ENCODE assay signal across 8 cellular contexts in the genomic region with DNA sequence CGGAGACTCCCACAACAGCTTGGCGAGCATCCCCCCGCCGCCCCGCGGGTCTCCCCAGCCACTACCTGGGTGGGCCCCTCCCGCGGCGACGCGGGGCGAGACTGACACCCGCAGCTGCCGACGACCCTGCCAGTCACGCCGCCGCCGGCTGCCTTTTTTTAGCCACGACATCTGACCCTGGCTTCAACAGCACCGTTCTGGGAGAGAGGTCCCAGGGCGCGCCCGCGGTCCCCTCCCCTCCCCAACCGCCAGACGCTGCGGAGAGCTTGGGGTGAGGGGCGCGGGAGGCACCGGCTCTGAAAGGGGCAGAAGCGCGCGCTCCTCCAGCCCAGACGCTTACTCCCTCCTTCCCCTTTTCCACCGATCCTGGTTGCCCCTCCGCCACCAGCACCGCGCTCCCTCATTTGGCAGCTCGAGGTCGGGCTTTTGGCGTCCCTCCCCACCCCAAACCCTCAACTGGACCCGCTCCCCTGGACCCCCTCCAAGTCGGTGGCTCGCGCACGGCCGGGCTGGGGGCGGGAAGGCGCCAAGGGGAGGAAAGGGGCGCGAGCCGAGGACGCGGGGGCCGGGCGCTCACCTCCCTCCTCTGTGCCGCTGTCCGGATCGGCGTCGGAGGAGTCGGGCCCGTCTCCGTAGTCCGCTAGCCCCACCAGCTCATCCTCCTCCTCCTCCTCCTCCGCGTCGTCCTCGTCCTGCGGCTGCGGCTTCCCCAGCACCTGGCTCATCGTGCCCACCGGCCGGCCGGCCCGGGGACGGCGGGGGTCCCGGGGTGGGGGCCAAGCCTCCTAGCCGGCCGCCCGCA. TPM values are rescaled to one million over a fixed set of nuclear protein-coding genes. Genes with fewer than 3 reads are reported as not detected.
DNase-seq lines count a peak whose midpoint lies in the region; ATAC-seq and TF ChIP-seq lines count a peak whose summit lies in the region.

No MANE protein-coding gene starts in this region.

- CTCF ChIA-PET in WTC11 (lab: Charles Lee) = interaction anchor here (0.6 to 4.3 kb wide), 8 partner anchors 9 to 125 kb away, joined by 3 to 34 read pairs (median 7); no protein-coding TSS in a partner anchor

- H3K4me3 Mint-ChIP-seq in WTC11 = peak overlapping the region; percentile 81

- DNase-seq in DMS53 treated with DMSO at 0.1 percent for 48 hours (lab: John Stamatoyannopoulos, UW; ENCODE audit: unreplicated experiment) (peak; percentile 3), HuH-7.5 (ENCODE audit: low spot score) (peak; percentile 44), WTC11 (ENCODE audit: low spot score) (peak; percentile 74), substantia nigra (lab: John Stamatoyannopoulos, UW) (peak in 23 of 49 donors; percentile 24 to 89 (median 46)), DMS153 treated with DMSO at 0.1 percent for 48 hours (lab: John Stamatoyannopoulos, UW; ENCODE audit: unreplicated experiment) (no peak)

- H3K36me3 ChIP-seq in ectodermal cell (ENCODE audit: control insufficient read depth, insufficient read depth, low read length) = no peaks in the 10 kb centered on the region

- H3K9me3 ChIP-seq in ectodermal cell (ENCODE audit: control insufficient read depth, low read length) (no peaks in the 10 kb centered on the region), mononuclear cell (ENCODE audit: low read depth, low read length) (no peaks in the 10 kb centered on the region)

- TF ChIP-seq CTCF in WTC11 (IDR thresholded peaks at IDR 0.05) = no peak

- 0% methylated on average over 83 of the region's 83 CpGs for WGBS in ectodermal cell, 2 experiments

- H3K27ac Mint-ChIP-seq in WTC11 = no peak overlapping the region

- H3K27me3 Mint-ChIP-seq in WTC11 (ENCODE audit: low read depth) = peaks cover 36% of the 10 kb centered on the region

- ATAC-seq in GM21390 (IDR thresholded peaks at IDR 0.05; ENCODE audit: unreplicated experiment) (peak; percentile 39), WTC11 (peak; percentile 64)

- no peaks in the 10 kb centered on the region for H3K36me3 Mint-ChIP-seq in WTC11

- H3K27ac ChIP-seq in ectodermal cell (ENCODE audit: insufficient read depth, low read depth, low read length, poor library complexity, severe bottlenecking) = no peak overlapping the region
- H3K27ac ChIP-seq in substantia nigra (ENCODE audit: low read depth, low read length, poor library complexity, severe bottlenecking) = peak overlapping the region; percentile 83

- H3K4me3 ChIP-seq in ectodermal cell (ENCODE audit: insufficient read depth, low read depth, low read length) (peak overlapping the region; percentile 48), mononuclear cell (ENCODE audit: low read length) (peak overlapping the region; percentile 61)

- POLR2A ChIA-PET in WTC11 (lab: Charles Lee) = interaction anchor here (0.5 to 1.7 kb wide), 4 partner anchors 39 to 331 kb away, joined by 3 to 5 read pairs (median 4); a partner anchor contains a TSS

- H3K4me1 Mint-ChIP-seq in WTC11 = peaks cover 42% of the 10 kb centered on the region

- H3K27me3 ChIP-seq in ectodermal cell (ENCODE audit: control insufficient read depth, insufficient read depth, low read length, poor library complexity, severe bottlenecking) = peaks cover 60% of the 10 kb centered on the region
- H3K27me3 ChIP-seq in mononuclear cell (ENCODE audit: insufficient read depth, low read length) = peaks cover 9% of the 10 kb centered on the region

- H3K4me1 ChIP-seq in ectodermal cell (ENCODE audit: control insufficient read depth, insufficient read depth, low read length) (peaks cover 16% of the 10 kb centered on the region), mononuclear cell (ENCODE audit: insufficient read depth, low read length) (peaks cover 43% of the 10 kb centered on the region)

- H3K9me3 Mint-ChIP-seq in WTC11 = no peaks in the 10 kb centered on the region

TF ChIP-seq in WTC11, 78 proteins besides CTCF, POLR2A, EP300 and RAD21 (continues in another document):
- 0 out of 2 replicates have a peak, but pooled peaks have one; percentile 25 for TF ChIP-seq NFE2L1 (CRISPR knock-in tag; IDR thresholded peaks at IDR 0.05)
- TF ChIP-seq, protein P1, sequence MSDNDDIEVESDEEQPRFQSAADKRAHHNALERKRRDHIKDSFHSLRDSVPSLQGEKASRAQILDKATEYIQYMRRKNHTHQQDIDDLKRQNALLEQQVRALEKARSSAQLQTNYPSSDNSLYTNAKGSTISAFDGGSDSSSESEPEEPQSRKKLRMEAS (CRISPR knock-in tag; IDR thresholded peaks at IDR 0.05) = peak; percentile 44
- TF ChIP-seq, protein P2, sequence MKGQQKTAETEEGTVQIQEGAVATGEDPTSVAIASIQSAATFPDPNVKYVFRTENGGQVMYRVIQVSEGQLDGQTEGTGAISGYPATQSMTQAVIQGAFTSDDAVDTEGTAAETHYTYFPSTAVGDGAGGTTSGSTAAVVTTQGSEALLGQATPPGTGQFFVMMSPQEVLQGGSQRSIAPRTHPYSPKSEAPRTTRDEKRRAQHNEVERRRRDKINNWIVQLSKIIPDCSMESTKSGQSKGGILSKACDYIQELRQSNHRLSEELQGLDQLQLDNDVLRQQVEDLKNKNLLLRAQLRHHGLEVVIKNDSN (CRISPR knock-in tag; IDR thresholded peaks at IDR 0.05) = 0 out of 2 replicates have a peak, but pooled peaks have one; percentile 2
- no peak for TF ChIP-seq NFATC4 (CRISPR knock-in tag; IDR thresholded peaks at IDR 0.05)
- peak; percentile 45; the same call in 1 of the 2 replicates for TF ChIP-seq KAT7 (CRISPR knock-in tag; IDR thresholded peaks at IDR 0.05; ENCODE audit: borderline replicate concordance)
- TF ChIP-seq MXD4 (CRISPR knock-in tag; IDR thresholded peaks at IDR 0.05; ENCODE audit: borderline replicate concordance) = no peak
- TF ChIP-seq TEAD1 (CRISPR knock-in tag; IDR thresholded peaks at IDR 0.05) = no peak
- no peak for TF ChIP-seq ZNF138 (CRISPR knock-in tag; conservative IDR thresholded peaks at IDR 0.05)
- no peak for TF ChIP-seq ZNF317 (CRISPR knock-in tag; IDR thresholded peaks at IDR 0.05; ENCODE audit: borderline replicate concordance, low read depth)
- TF ChIP-seq, protein P3, sequence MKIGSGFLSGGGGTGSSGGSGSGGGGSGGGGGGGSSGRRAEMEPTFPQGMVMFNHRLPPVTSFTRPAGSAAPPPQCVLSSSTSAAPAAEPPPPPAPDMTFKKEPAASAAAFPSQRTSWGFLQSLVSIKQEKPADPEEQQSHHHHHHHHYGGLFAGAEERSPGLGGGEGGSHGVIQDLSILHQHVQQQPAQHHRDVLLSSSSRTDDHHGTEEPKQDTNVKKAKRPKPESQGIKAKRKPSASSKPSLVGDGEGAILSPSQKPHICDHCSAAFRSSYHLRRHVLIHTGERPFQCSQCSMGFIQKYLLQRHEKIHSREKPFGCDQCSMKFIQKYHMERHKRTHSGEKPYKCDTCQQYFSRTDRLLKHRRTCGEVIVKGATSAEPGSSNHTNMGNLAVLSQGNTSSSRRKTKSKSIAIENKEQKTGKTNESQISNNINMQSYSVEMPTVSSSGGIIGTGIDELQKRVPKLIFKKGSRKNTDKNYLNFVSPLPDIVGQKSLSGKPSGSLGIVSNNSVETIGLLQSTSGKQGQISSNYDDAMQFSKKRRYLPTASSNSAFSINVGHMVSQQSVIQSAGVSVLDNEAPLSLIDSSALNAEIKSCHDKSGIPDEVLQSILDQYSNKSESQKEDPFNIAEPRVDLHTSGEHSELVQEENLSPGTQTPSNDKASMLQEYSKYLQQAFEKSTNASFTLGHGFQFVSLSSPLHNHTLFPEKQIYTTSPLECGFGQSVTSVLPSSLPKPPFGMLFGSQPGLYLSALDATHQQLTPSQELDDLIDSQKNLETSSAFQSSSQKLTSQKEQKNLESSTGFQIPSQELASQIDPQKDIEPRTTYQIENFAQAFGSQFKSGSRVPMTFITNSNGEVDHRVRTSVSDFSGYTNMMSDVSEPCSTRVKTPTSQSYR (CRISPR knock-in tag; IDR thresholded peaks at IDR 0.05) = 0 out of 2 replicates have a peak, but pooled peaks have one; percentile 33
- peak; percentile 78 for TF ChIP-seq ZNF263 (CRISPR knock-in tag; IDR thresholded peaks at IDR 0.05; ENCODE audit: low read depth)
- TF ChIP-seq NFYB (CRISPR knock-in tag; conservative IDR thresholded peaks at IDR 0.05; ENCODE audit: low read depth) = no peak
- TF ChIP-seq, protein P4, sequence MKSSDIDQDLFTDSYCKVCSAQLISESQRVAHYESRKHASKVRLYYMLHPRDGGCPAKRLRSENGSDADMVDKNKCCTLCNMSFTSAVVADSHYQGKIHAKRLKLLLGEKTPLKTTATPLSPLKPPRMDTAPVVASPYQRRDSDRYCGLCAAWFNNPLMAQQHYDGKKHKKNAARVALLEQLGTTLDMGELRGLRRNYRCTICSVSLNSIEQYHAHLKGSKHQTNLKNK (CRISPR knock-in tag; IDR thresholded peaks at IDR 0.05) = no peak
- TF ChIP-seq FOXP1 (CRISPR knock-in tag; IDR thresholded peaks at IDR 0.05; ENCODE audit: borderline replicate concordance) = no peak; the same call in 1 of the 2 replicates
- 0 out of 2 replicates have a peak, but pooled peaks have one; percentile 43 for TF ChIP-seq MYBL2 (CRISPR knock-in tag; IDR thresholded peaks at IDR 0.05)
- 0 out of 2 replicates have a peak, but pooled peaks have one; percentile 16 for TF ChIP-seq ZNF232 (CRISPR knock-in tag; IDR thresholded peaks at IDR 0.05)
- TF ChIP-seq, protein P5, sequence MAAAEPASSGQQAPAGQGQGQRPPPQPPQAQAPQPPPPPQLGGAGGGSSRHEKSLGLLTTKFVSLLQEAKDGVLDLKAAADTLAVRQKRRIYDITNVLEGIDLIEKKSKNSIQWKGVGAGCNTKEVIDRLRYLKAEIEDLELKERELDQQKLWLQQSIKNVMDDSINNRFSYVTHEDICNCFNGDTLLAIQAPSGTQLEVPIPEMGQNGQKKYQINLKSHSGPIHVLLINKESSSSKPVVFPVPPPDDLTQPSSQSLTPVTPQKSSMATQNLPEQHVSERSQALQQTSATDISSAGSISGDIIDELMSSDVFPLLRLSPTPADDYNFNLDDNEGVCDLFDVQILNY (CRISPR knock-in tag; IDR thresholded peaks at IDR 0.05) = 0 out of 2 replicates have a peak, but pooled peaks have one; percentile 23

RNA-seq across cellular contexts. Expression of a gene that starts 0.6 kb away (rescaled TPM):
- total RNA-seq in WTC11 (2021) (14.1 to 25.4 TPM (median 18.0 TPM) in 3 replicates), mononuclear cell (6.8 TPM)
- polyA plus RNA-seq in ectodermal cell (2013, experiment 1 of 4) = 8.7 TPM
- 5.7 TPM for polyA plus RNA-seq in ectodermal cell (2013, experiment 2 of 4)
- polyA plus RNA-seq in ectodermal cell (2013, experiment 3 of 4) = 4.5 TPM
- polyA plus RNA-seq in ectodermal cell (2013, experiment 4 of 4) = 5.8 TPM

RNA-seq across cellular contexts. Expression of a gene that starts 21.5 kb away (rescaled TPM):
- total RNA-seq in WTC11 (2021) = 10.9 to 13.9 TPM (median 12.6 TPM) in 3 replicates
- polyA plus RNA-seq in ectodermal cell (2013, experiment 1 of 4) = 52.5 TPM
- 71.3 TPM for polyA plus RNA-seq in ectodermal cell (2013, experiment 2 of 4)
- polyA plus RNA-seq in ectodermal cell (2013, experiment 3 of 4) = 51.7 TPM
- polyA plus RNA-seq in ectodermal cell (2013, experiment 4 of 4) = 64.4 TPM
- total RNA-seq in mononuclear cell = 1.8 TPM

RNA-seq across cellular contexts. Expression of a gene that starts 58.9 kb away (rescaled TPM):
- total RNA-seq in WTC11 (2021) (9.9 to 12.3 TPM (median 9.9 TPM) in 3 replicates), mononuclear cell (83.2 TPM)
- 33.1 TPM for polyA plus RNA-seq in ectodermal cell (2013, experiment 1 of 4)
- polyA plus RNA-seq in ectodermal cell (2013, experiment 2 of 4) = 38.3 TPM
- 32.5 TPM for polyA plus RNA-seq in ectodermal cell (2013, experiment 3 of 4)
- polyA plus RNA-seq in ectodermal cell (2013, experiment 4 of 4) = 36.2 TPM
